Comparison of ENCODE assay signal across 2 cellular contexts in the genomic region with DNA sequence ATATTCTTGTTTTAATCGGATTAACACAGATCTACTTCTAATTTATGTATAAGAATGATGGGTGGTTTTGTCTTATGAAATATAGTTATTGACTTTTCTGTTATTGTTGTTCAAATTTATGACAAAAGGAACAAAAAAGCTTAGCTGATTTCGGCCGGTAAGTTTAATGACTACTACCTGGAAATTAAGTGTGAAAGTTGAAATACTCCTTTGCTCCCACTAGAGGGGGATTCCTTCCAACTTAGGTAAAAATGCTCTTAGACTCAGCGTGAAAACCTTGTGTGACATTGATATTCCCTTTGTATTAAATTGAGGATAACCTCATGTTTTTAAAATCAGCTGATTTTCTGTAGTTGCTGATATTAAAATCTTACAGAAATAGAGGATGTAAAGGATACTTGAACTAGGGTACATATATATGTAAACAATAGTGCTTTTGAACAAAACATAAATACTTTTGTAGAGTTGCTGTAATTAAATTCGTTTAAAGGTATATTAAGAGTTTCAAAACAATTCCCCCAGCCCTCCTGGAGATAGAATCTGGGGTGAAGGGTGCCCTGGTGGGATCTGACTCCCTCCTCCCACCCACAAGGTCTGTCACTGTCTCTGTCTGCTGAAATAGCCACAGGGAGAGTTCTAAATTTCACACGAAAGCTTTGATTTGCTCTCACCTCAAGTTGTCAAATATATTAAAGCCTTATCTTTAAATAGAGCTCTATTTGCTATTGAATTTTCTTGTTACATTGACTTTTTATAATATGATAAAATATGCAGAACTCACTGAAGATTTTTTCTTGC.
TF ChIP-seq lines count a peak whose summit lies in the region.

No MANE protein-coding gene starts in this region.

TF ChIP-seq in HEK293, 187 proteins besides CTCF, POLR2A, EP300 and RAD21 (continued from another document):
- TF ChIP-seq, protein P1, sequence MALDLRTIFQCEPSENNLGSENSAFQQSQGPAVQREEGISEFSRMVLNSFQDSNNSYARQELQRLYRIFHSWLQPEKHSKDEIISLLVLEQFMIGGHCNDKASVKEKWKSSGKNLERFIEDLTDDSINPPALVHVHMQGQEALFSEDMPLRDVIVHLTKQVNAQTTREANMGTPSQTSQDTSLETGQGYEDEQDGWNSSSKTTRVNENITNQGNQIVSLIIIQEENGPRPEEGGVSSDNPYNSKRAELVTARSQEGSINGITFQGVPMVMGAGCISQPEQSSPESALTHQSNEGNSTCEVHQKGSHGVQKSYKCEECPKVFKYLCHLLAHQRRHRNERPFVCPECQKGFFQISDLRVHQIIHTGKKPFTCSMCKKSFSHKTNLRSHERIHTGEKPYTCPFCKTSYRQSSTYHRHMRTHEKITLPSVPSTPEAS (tag by site-specific recombination; IDR thresholded peaks at IDR 0.05): no peak
- TF ChIP-seq ZNF785 (tag by site-specific recombination; IDR thresholded peaks at IDR 0.05): no peak
- peak; percentile 73 for TF ChIP-seq ZNF654 (tag by site-specific recombination; IDR thresholded peaks at IDR 0.05; ENCODE audit: low read depth)
- TF ChIP-seq ZNF660 (tag by site-specific recombination; IDR thresholded peaks at IDR 0.05): peak; percentile 42; the same call in 1 of the 2 replicates

TF ChIP-seq in K562, 482 proteins besides CTCF, POLR2A, EP300 and RAD21 (continued from another document):
- peak; percentile 27; the same call in 1 of the 2 replicates for TF ChIP-seq MAFK (IDR thresholded peaks at IDR 0.05; ENCODE audit: low read length)
- no peak for TF ChIP-seq ESRRA (IDR thresholded peaks at IDR 0.05; ENCODE audit: borderline replicate concordance, low read depth)
- TF ChIP-seq PCBP1 (IDR thresholded peaks at IDR 0.05; ENCODE audit: low read depth, low read length, poor library complexity, severe bottlenecking): no peak
- TF ChIP-seq JUND (IDR thresholded peaks at IDR 0.05; ENCODE audit: borderline replicate concordance, low read depth, low read length): peak; percentile 20; the same call in 1 of the 2 replicates
- no peak for TF ChIP-seq JUND (tag; IDR thresholded peaks at IDR 0.05; ENCODE audit: borderline replicate concordance, low read depth, low read length)
- 0 out of 2 replicates have a peak, but pooled peaks have one; percentile 12 for TF ChIP-seq POLR2H (tag; IDR thresholded peaks at IDR 0.05; ENCODE audit: low read depth)
- TF ChIP-seq, protein P2, sequence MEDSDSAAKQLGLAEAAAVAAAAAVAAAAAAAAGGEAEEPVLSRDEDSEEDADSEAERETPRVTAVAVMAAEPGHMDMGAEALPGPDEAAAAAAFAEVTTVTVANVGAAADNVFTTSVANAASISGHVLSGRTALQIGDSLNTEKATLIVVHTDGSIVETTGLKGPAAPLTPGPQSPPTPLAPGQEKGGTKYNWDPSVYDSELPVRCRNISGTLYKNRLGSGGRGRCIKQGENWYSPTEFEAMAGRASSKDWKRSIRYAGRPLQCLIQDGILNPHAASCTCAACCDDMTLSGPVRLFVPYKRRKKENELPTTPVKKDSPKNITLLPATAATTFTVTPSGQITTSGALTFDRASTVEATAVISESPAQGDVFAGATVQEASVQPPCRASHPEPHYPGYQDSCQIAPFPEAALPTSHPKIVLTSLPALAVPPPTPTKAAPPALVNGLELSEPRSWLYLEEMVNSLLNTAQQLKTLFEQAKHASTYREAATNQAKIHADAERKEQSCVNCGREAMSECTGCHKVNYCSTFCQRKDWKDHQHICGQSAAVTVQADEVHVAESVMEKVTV (CRISPR knock-in tag; IDR thresholded peaks at IDR 0.05): 0 out of 2 replicates have a peak, but pooled peaks have one; percentile 42
